Comparison of ENCODE assay signal across 18 cellular contexts in genomic region chr4:4509521-4509920, GRCh38.
"Had no signal": no experiment of that assay in that cellular context is flagged by ENCODE, and none has a peak within 500 bp of the region (broad histone marks: within the 10 kb centered on the region; RNA-seq: fewer than 3 reads in every experiment).

No MANE protein-coding gene starts in this region.

- H3K4me1 ChIP-seq: prostate gland, psoas muscle, right atrium auricular region had no signal

- H3K9me3 ChIP-seq: neutrophil, ovary, pancreas, prostate gland, psoas muscle, right atrium auricular region, right lobe of liver, sigmoid colon, spleen had no signal

- H3K4me3 ChIP-seq: neural progenitor cell, ovary, pancreas, prostate gland, psoas muscle, right atrium auricular region, right lobe of liver, sigmoid colon, skin epidermis, smooth muscle cell, spleen had no signal

- H3K36me3 ChIP-seq: neural progenitor cell, neutrophil, ovary, pancreas, prostate gland, right atrium auricular region, right lobe of liver, sigmoid colon had no signal

- ATAC-seq: naive thymus-derived CD8-positive, alpha-beta T cell; natural killer cell; natural killer cell treated with Interleukin-12 subunit alpha and Interleukin-12 subunit beta and Interleukin-15 and Interleukin-18, amount 100 ng/mL, for 72 hours; pancreas; psoas muscle; right cardiac atrium; right lobe of liver; sciatic nerve had no signal

- H3K27ac ChIP-seq: neural progenitor cell, neutrophil, ovary, pancreas, parathyroid adenoma, prostate gland, psoas muscle, right atrium auricular region, right lobe of liver, sigmoid colon, skin epidermis, spleen had no signal
